In genomic region chr4:153612878-153613277, GRCh38 we compare ENCODE assay signal across 17 cellular contexts.
A peak's percentile ranks its signal among the peaks of the same experiment; 100 is the strongest.
DNase-seq lines count a peak whose midpoint lies in the region; ATAC-seq lines count a peak whose summit lies in the region.
"Had no signal": no experiment of that assay in that cellular context is flagged by ENCODE, and none has a peak within 500 bp of the region (broad histone marks: within the 10 kb centered on the region; RNA-seq: fewer than 3 reads in every experiment).

No MANE protein-coding gene starts in this region.

- H3K4me1 Mint-ChIP-seq in activated T-cell treated with anti-CD3 and anti-CD28 coated beads, Interleukin-2, amount 50 U/mL, for 24 hours (ENCODE audit: low read depth): peaks cover 54% of the 10 kb centered on the region
- peaks cover 36 to 55% (median 43%) of the 10 kb centered on the region in 4 donors for H3K4me1 Mint-ChIP-seq in CD4-positive, alpha-beta memory T cell
- H3K4me1 Mint-ChIP-seq in T-cell: peaks cover 43 to 57% (median 55%) of the 10 kb centered on the region in 3 donors
- H3K4me1 Mint-ChIP-seq in memory B cell: peaks cover 21% of the 10 kb centered on the region

- no peak for DNase-seq in activated T-cell treated with anti-CD3 and anti-CD28 coated beads, Interleukin-2, amount 50 U/mL, for 24 hours
- DNase-seq in activated T-cell treated with anti-CD3 and anti-CD28 coated beads for 4 hours: no peak
- no peak for DNase-seq in CD4-positive, alpha-beta memory T cell
- DNase-seq in T-cell: no peak
- no peak for DNase-seq in memory B cell (ENCODE audit: low spot score in 2 of 2)
- DNase-seq in COLO829 (ENCODE audit: low spot score): no peak
- DNase-seq: 8988T; Caco-2; CD4-positive, CD25-positive, alpha-beta regulatory T cell; DND-41; GDM1; HCEC 1CT; HFFc6 had no signal

- peaks cover 95% of the 10 kb centered on the region for H3K36me3 Mint-ChIP-seq in activated T-cell treated with anti-CD3 and anti-CD28 coated beads, Interleukin-2, amount 50 U/mL, for 24 hours (ENCODE audit: low read depth)
- peaks cover 76 to 88% of the 10 kb centered on the region in 2 donors for H3K36me3 Mint-ChIP-seq in CD4-positive, alpha-beta memory T cell
- peaks cover 74% of the 10 kb centered on the region for H3K36me3 Mint-ChIP-seq in T-cell
- peaks cover 57% of the 10 kb centered on the region for H3K36me3 Mint-ChIP-seq in memory B cell

- no peaks in the 10 kb centered on the region for H3K9me3 Mint-ChIP-seq in activated T-cell treated with anti-CD3 and anti-CD28 coated beads, Interleukin-2, amount 50 U/mL, for 24 hours
- H3K9me3 Mint-ChIP-seq in CD4-positive, alpha-beta memory T cell: peaks cover 0 to 3% (median 0%) of the 10 kb centered on the region in 8 donors
- H3K9me3 Mint-ChIP-seq in T-cell (no peaks in the 10 kb centered on the region), memory B cell (no peaks in the 10 kb centered on the region)
- H3K9me3 Mint-ChIP-seq: CD4-positive, CD25-positive, alpha-beta regulatory T cell; HFFc6 had no signal

- ATAC-seq in T-cell (replicated peaks in 1 of 4) (no peak), memory B cell (ENCODE audit: low read depth) (no peak), GM18498 (IDR thresholded peaks at IDR 0.05; ENCODE audit: unreplicated experiment) (no peak), HG03196 (IDR thresholded peaks at IDR 0.05; ENCODE audit: unreplicated experiment) (no peak)

- H3K27me3 Mint-ChIP-seq in activated T-cell treated with anti-CD3 and anti-CD28 coated beads, Interleukin-2, amount 50 U/mL, for 24 hours: no peaks in the 10 kb centered on the region
- H3K27me3 Mint-ChIP-seq in CD4-positive, alpha-beta memory T cell: no peaks in the 10 kb centered on the region
- H3K27me3 Mint-ChIP-seq in T-cell (no peaks in the 10 kb centered on the region), memory B cell (no peaks in the 10 kb centered on the region)
- H3K27me3 Mint-ChIP-seq: CD4-positive, CD25-positive, alpha-beta regulatory T cell had no signal

- intact Hi-C loops in CD4-positive, alpha-beta memory T cell (cut with micrococcal nuclease): no loop called here

- POLR2A ChIA-PET in CD4-positive, alpha-beta memory T cell (lab: Charles Lee; ENCODE audit: partially characterized antibody): no interaction called here
- POLR2A ChIA-PET in T-cell (lab: Charles Lee): no interaction called here

- H3K9me3 ChIP-seq in CD4-positive, alpha-beta memory T cell (ENCODE audit: control insufficient read depth in 1 of 2, low read length in 2 of 2): no peaks in the 10 kb centered on the region
- H3K9me3 ChIP-seq: Caco-2 had no signal

- H3K4me3 Mint-ChIP-seq in activated T-cell treated with anti-CD3 and anti-CD28 coated beads, Interleukin-2, amount 50 U/mL, for 24 hours: no peak overlapping the region
- H3K4me3 Mint-ChIP-seq in CD4-positive, alpha-beta memory T cell: no peak overlapping the region
- H3K4me3 Mint-ChIP-seq in T-cell (no peak overlapping the region), memory B cell (no peak overlapping the region)
- H3K4me3 Mint-ChIP-seq: CD4-positive, CD25-positive, alpha-beta regulatory T cell; HFFc6 had no signal

- H3K36me3 ChIP-seq in CD4-positive, alpha-beta memory T cell (ENCODE audit: insufficient read depth, low read length): peaks cover 54% of the 10 kb centered on the region

- H3K27ac ChIP-seq in CD4-positive, alpha-beta memory T cell (ENCODE audit: low read depth, low read length): no peak overlapping the region
- H3K27ac ChIP-seq: BLaER1 treated with 17β-estradiol and CSF1 and Interleukin-3, amounts not matched to agents 10 nM and 100 nM; HL-60 had no signal

- no peak overlapping the region for H3K4me3 ChIP-seq in CD4-positive, alpha-beta memory T cell (ENCODE audit: low read length in 2 of 2)
- H3K4me3 ChIP-seq: BLaER1 treated with 17β-estradiol and CSF1 and Interleukin-3, amounts not matched to agents 10 nM and 100 nM had no signal

- H3K4me1 ChIP-seq in CD4-positive, alpha-beta memory T cell (ENCODE audit: insufficient read depth, low read length): peaks cover 21% of the 10 kb centered on the region
- H3K4me1 ChIP-seq: Caco-2 had no signal

- CTCF ChIA-PET in CD4-positive, alpha-beta memory T cell (lab: Charles Lee; ENCODE audit: partially characterized antibody): no interaction called here
- CTCF ChIA-PET in T-cell (lab: Charles Lee): interaction anchor here in 1 of 2 donors (0.5 kb wide), 1 partner anchor 18 kb away, joined by 3 read pairs; no protein-coding TSS in a partner anchor

- peak overlapping the region; percentile 50 for H3K27ac Mint-ChIP-seq in activated T-cell treated with anti-CD3 and anti-CD28 coated beads, Interleukin-2, amount 50 U/mL, for 24 hours
- H3K27ac Mint-ChIP-seq in CD4-positive, alpha-beta memory T cell: peak overlapping the region in 4 of 7 donors; percentile 13 to 65 (median 18)
- peak overlapping the region; percentile 50 to 60 for H3K27ac Mint-ChIP-seq in T-cell
- peak overlapping the region; percentile 12 for H3K27ac Mint-ChIP-seq in memory B cell
- H3K27ac Mint-ChIP-seq: HFFc6 had no signal

- no peaks in the 10 kb centered on the region for H3K27me3 ChIP-seq in CD4-positive, alpha-beta memory T cell (ENCODE audit: insufficient read depth, low read length)
- H3K27me3 ChIP-seq: BLaER1 treated with 17β-estradiol and CSF1 and Interleukin-3, amounts not matched to agents 10 nM and 100 nM had no signal
